26 cellular contexts compared by ENCODE assay signal in genomic region chr2:385061-385460, GRCh38.
DNase-seq lines count a peak whose midpoint lies in the region; ATAC-seq and TF ChIP-seq lines count a peak whose summit lies in the region.
"Had no signal": no experiment of that assay in that cellular context is flagged by ENCODE, and none has a peak within 500 bp of the region (broad histone marks: within the 10 kb centered on the region; RNA-seq: fewer than 3 reads in every experiment).

No MANE protein-coding gene starts in this region.

- no peak overlapping the region for H2BK20ac ChIP-seq in IMR-90 (ENCODE audit: low read depth, low read length)

- no peak overlapping the region for H4K8ac ChIP-seq in IMR-90 (ENCODE audit: low read depth in 2 of 2, low read length in 2 of 2)

- peaks cover 21% of the 10 kb centered on the region for H3K4me1 Mint-ChIP-seq in neural crest cell
- no peaks in the 10 kb centered on the region for H3K4me1 Mint-ChIP-seq in activated CD8-positive, alpha-beta memory T cell treated with anti-CD3 and anti-CD28 coated beads, Interleukin-2, amount 10 ng/mL, durations not matched to agents 7 days and 5 days
- H3K4me1 Mint-ChIP-seq: CD14-positive monocyte; CD4-positive, alpha-beta memory T cell; CD4-positive, CD25-positive, alpha-beta regulatory T cell; CD8-positive, alpha-beta memory T cell had no signal

- H4K20me1 ChIP-seq in IMR-90 (ENCODE audit: insufficient read depth, low read length): no peaks in the 10 kb centered on the region
- H4K20me1 ChIP-seq: BLaER1 had no signal

- H2AK5ac ChIP-seq in IMR-90 (ENCODE audit: low read depth, low read length): no peak overlapping the region

- H2AK9ac ChIP-seq in IMR-90 (replicated peaks; ENCODE audit: low read depth, low read length, poor library complexity): no peak overlapping the region

- H3K9ac ChIP-seq in IMR-90 (ENCODE audit: low read depth, low read length): no peak overlapping the region
- H3K9ac ChIP-seq: BLaER1 had no signal

- CTCF ChIA-PET in IMR-90 (lab: Yijun Ruan, JAX): interaction anchor here (0.6 kb wide), 1 partner anchor 21 kb away, joined by 6 read pairs; no protein-coding TSS in a partner anchor
- CTCF ChIA-PET in activated CD8-positive, alpha-beta memory T cell treated with anti-CD3 and anti-CD28 coated beads, Interleukin-2, amount 10 ng/mL, durations not matched to agents 7 days and 5 days (lab: Charles Lee): no interaction called here

- peak overlapping the region; percentile 35 for H3K27ac Mint-ChIP-seq in neural crest cell (ENCODE audit: unreplicated experiment)
- H3K27ac Mint-ChIP-seq in activated CD8-positive, alpha-beta memory T cell treated with anti-CD3 and anti-CD28 coated beads, Interleukin-2, amount 10 ng/mL, durations not matched to agents 7 days and 5 days: no peak overlapping the region
- H3K27ac Mint-ChIP-seq: CD14-positive monocyte; CD4-positive, CD25-positive, alpha-beta regulatory T cell had no signal

- no peak overlapping the region for H3K56ac ChIP-seq in IMR-90 (ENCODE audit: extremely low read depth, insufficient read depth, low read length)

- TF ChIP-seq EP300 in esophagus muscularis mucosa (IDR thresholded peaks at IDR 0.05): no peak
- no peak for TF ChIP-seq EP300 in ovary (IDR thresholded peaks at IDR 0.05)

- ATAC-seq in IMR-90 (ENCODE audit: low read depth) (no peak), GM21360 (IDR thresholded peaks at IDR 0.05; ENCODE audit: unreplicated experiment) (no peak)
- ATAC-seq in activated CD8-positive, alpha-beta memory T cell treated with anti-CD3 and anti-CD28 coated beads, Interleukin-2, amount 10 ng/mL, durations not matched to agents 7 days and 5 days: no peak
- ATAC-seq: GM12878 had no signal

- H2AFZ ChIP-seq in IMR-90 (replicated peaks; ENCODE audit: low read length, poor library complexity): peak overlapping the region; percentile 51

- H3K27ac ChIP-seq in IMR-90 (ENCODE audit: insufficient read depth, low read length): no peak overlapping the region
- H3K27ac ChIP-seq in esophagus muscularis mucosa (replicated peaks in 1 of 4): no peak overlapping the region
- H3K27ac ChIP-seq in ovary: no peak overlapping the region
- H3K27ac ChIP-seq: BLaER1 had no signal

- H3K36me3 Mint-ChIP-seq in neural crest cell (ENCODE audit: low read depth): no peaks in the 10 kb centered on the region
- no peaks in the 10 kb centered on the region for H3K36me3 Mint-ChIP-seq in activated CD8-positive, alpha-beta memory T cell treated with anti-CD3 and anti-CD28 coated beads, Interleukin-2, amount 10 ng/mL, durations not matched to agents 7 days and 5 days
- H3K36me3 Mint-ChIP-seq: CD14-positive monocyte; CD4-positive, alpha-beta memory T cell; CD4-positive, CD25-positive, alpha-beta regulatory T cell; CD8-positive, alpha-beta memory T cell had no signal

- dilution Hi-C loops in IMR-90 (cut with HindIII; ENCODE audit: low sequenced_read_pairs, unreplicated experiment): no loop called here

- no TSS peak for BruUV-seq in IMR-90 (replicated peaks; lab: Mats Ljungman, UMichigan)

- no peak overlapping the region for H3K4me3 Mint-ChIP-seq in neural crest cell
- H3K4me3 Mint-ChIP-seq in activated CD8-positive, alpha-beta memory T cell treated with anti-CD3 and anti-CD28 coated beads, Interleukin-2, amount 10 ng/mL, durations not matched to agents 7 days and 5 days: no peak overlapping the region
- H3K4me3 Mint-ChIP-seq: CD14-positive monocyte; CD4-positive, alpha-beta memory T cell; CD4-positive, CD25-positive, alpha-beta regulatory T cell; CD8-positive, alpha-beta memory T cell had no signal

- H3K9me3 ChIP-seq in IMR-90 (ENCODE audit: control insufficient read depth, insufficient read depth, low read length) (peaks cover 35% of the 10 kb centered on the region), esophagus muscularis mucosa (no peaks in the 10 kb centered on the region), ovary (no peaks in the 10 kb centered on the region)
- H3K9me3 ChIP-seq: BE2C, BLaER1 had no signal

- no peak overlapping the region for H3K14ac ChIP-seq in IMR-90 (replicated peaks; ENCODE audit: low read depth, low read length)

- TF ChIP-seq RAD21 in IMR-90 (IDR thresholded peaks at IDR 0.05; ENCODE audit: low read length): no peak

- H3K18ac ChIP-seq in IMR-90 (ENCODE audit: low read depth, low read length): no peak overlapping the region

- TF ChIP-seq POLR2A in IMR-90 (IDR thresholded peaks at IDR 0.05; ENCODE audit: low read depth, low read length) (no peak), esophagus muscularis mucosa (IDR thresholded peaks at IDR 0.05; ENCODE audit: low read depth) (no peak), ovary (IDR thresholded peaks at IDR 0.05) (no peak)

- no peak overlapping the region for H3K23ac ChIP-seq in IMR-90 (ENCODE audit: low read depth, low read length)

- no peak overlapping the region for H2BK5ac ChIP-seq in IMR-90 (ENCODE audit: low read depth, low read length, poor library complexity, severe bottlenecking)

- WGBS in IMR-90 (ENCODE audit: extremely low coverage in 2 of 2, insufficient read length in 1 of 2), 2 experiments: no CpG with 5 or more reads among the region's 9 CpGs
- WGBS in esophagus muscularis mucosa: 91% methylated on average over 7 of the region's 9 CpGs
- 85 to 93% (median 87%) methylated on average over 9 of the region's 9 CpGs for WGBS in ovary, 3 donors

- H4K91ac ChIP-seq in IMR-90 (ENCODE audit: insufficient read depth, low read depth, low read length): no peak overlapping the region

- intact Hi-C loops in IMR-90 (cut with micrococcal nuclease) (no loop called here), esophagus muscularis mucosa (cut with DNase I) (no loop called here), ovary (cut with DNase I) (no loop called here)

- no peaks in the 10 kb centered on the region for H3K9me3 Mint-ChIP-seq in neural crest cell
- peaks cover 4% of the 10 kb centered on the region for H3K9me3 Mint-ChIP-seq in activated CD8-positive, alpha-beta memory T cell treated with anti-CD3 and anti-CD28 coated beads, Interleukin-2, amount 10 ng/mL, durations not matched to agents 7 days and 5 days (ENCODE audit: low read depth)
- H3K9me3 Mint-ChIP-seq: CD8-positive, alpha-beta memory T cell had no signal

- no peak overlapping the region for H4K5ac ChIP-seq in IMR-90 (ENCODE audit: low read depth, low read length)

- DNase-seq in IMR-90: no peak
- peak; percentile 14 for DNase-seq in RPMI8226
- peak; percentile 68 for DNase-seq in esophagus muscularis mucosa (ENCODE audit: extremely low spot score)
- DNase-seq in neural crest cell (ENCODE audit: low read depth, low spot score): no peak
- no peak for DNase-seq in activated CD8-positive, alpha-beta memory T cell treated with anti-CD3 and anti-CD28 coated beads, Interleukin-2, amount 10 ng/mL, durations not matched to agents 7 days and 5 days
- DNase-seq in ovary: no peak
- no peak for DNase-seq in amygdala (lab: John Stamatoyannopoulos, UW)
- DNase-seq: 8988T; ACHN; BE2C; C1 segment of cervical spinal cord; CD4-positive, alpha-beta memory T cell; CD4-positive, CD25-positive, alpha-beta regulatory T cell; CD8-positive, alpha-beta memory T cell; COR-L47; DMS 273 treated with DMSO at 0.1 percent for 48 hours; DMS153; DMS53; DMS79; DND-41; EL; GDM1 had no signal

- TF ChIP-seq CTCF in IMR-90 (conservative IDR thresholded peaks at IDR 0.05; ENCODE audit: low read depth, low read length) (no peak), esophagus muscularis mucosa (IDR thresholded peaks at IDR 0.05) (no peak), neural crest cell (conservative IDR thresholded peaks at IDR 0.05) (no peak), ovary (IDR thresholded peaks at IDR 0.05) (no peak)

- peaks cover 2% of the 10 kb centered on the region for H3K27me3 Mint-ChIP-seq in neural crest cell (ENCODE audit: low read depth)
- no peaks in the 10 kb centered on the region for H3K27me3 Mint-ChIP-seq in activated CD8-positive, alpha-beta memory T cell treated with anti-CD3 and anti-CD28 coated beads, Interleukin-2, amount 10 ng/mL, durations not matched to agents 7 days and 5 days
- H3K27me3 Mint-ChIP-seq: CD4-positive, CD25-positive, alpha-beta regulatory T cell had no signal

- no peaks in the 10 kb centered on the region for H3K79me1 ChIP-seq in IMR-90 (ENCODE audit: low read depth in 1 of 2, low read length in 2 of 2)

- H3K27me3 ChIP-seq in IMR-90 (ENCODE audit: control insufficient read depth, insufficient read depth, low read length) (no peaks in the 10 kb centered on the region), esophagus muscularis mucosa (peaks cover 0 to 10% (median 0%) of the 10 kb centered on the region in 4 donors), ovary (no peaks in the 10 kb centered on the region)
- H3K27me3 ChIP-seq: BE2C, BLaER1 had no signal

- H3K4me2 ChIP-seq in IMR-90 (ENCODE audit: low read depth, low read length): no peak overlapping the region

- H3K36me3 ChIP-seq in IMR-90 (ENCODE audit: control insufficient read depth, insufficient read depth, low read length): no peaks in the 10 kb centered on the region
- H3K36me3 ChIP-seq in esophagus muscularis mucosa: no peaks in the 10 kb centered on the region
- H3K36me3 ChIP-seq in ovary: no peaks in the 10 kb centered on the region
- H3K36me3 ChIP-seq: BE2C, BLaER1 had no signal

- no peaks in the 10 kb centered on the region for H3K4me1 ChIP-seq in IMR-90 (ENCODE audit: control insufficient read depth, insufficient read depth, low read length)
- no peaks in the 10 kb centered on the region for H3K4me1 ChIP-seq in esophagus muscularis mucosa
- no peaks in the 10 kb centered on the region for H3K4me1 ChIP-seq in ovary (ENCODE audit: insufficient read depth)
- H3K4me1 ChIP-seq: BE2C had no signal

- H3K9me1 ChIP-seq in IMR-90 (ENCODE audit: insufficient read depth, low read length): no peaks in the 10 kb centered on the region

- H2BK120ac ChIP-seq in IMR-90 (ENCODE audit: low read depth, low read length): no peak overlapping the region

- no peak overlapping the region for H3K4me3 ChIP-seq in IMR-90 (ENCODE audit: insufficient read depth, low read depth, low read length)
- H3K4me3 ChIP-seq in esophagus muscularis mucosa: no peak overlapping the region
- no peak overlapping the region for H3K4me3 ChIP-seq in ovary
- H3K4me3 ChIP-seq: BLaER1, GM12878 had no signal

- in situ Hi-C loops in IMR-90 (cut with MboI; ENCODE audit: low sequenced_read_pairs): no loop called here

- H3K4ac ChIP-seq in IMR-90 (ENCODE audit: low read depth, low read length): no peak overlapping the region

- POLR2A ChIA-PET in IMR-90 (lab: Charles Lee; ENCODE audit: unreplicated experiment): no interaction called here

- no peak overlapping the region for H2BK15ac ChIP-seq in IMR-90 (ENCODE audit: low read depth, low read length)

TF ChIP-seq in IMR-90, 13 proteins besides CTCF, POLR2A, EP300 and RAD21 (continues in another document):
- TF ChIP-seq MXI1 (IDR thresholded peaks at IDR 0.05; ENCODE audit: borderline replicate concordance, low read depth, low read length) (no peak), FOS (IDR thresholded peaks at IDR 0.05; ENCODE audit: low read depth, low read length) (no peak), BHLHE40 (IDR thresholded peaks at IDR 0.05; ENCODE audit: low read depth, low read length) (no peak), MAFK (IDR thresholded peaks at IDR 0.05; ENCODE audit: low read depth, low read length) (no peak), MAZ (IDR thresholded peaks at IDR 0.05; ENCODE audit: borderline replicate concordance, low read depth, low read length) (no peak), SMC3 (IDR thresholded peaks at IDR 0.05; ENCODE audit: low read depth, low read length) (no peak)

Comparison
In these comparisons a context has a peak if more than half of its experiments do, and no peak if none do; other contexts are left out.
1. DNase-seq: peak in RPMI8226 (single experiment) and esophagus muscularis mucosa (single experiment); none in IMR-90 (single experiment), neural crest cell (single experiment), activated CD8-positive, alpha-beta memory T cell treated with anti-CD3 and anti-CD28 coated beads, Interleukin-2, amount 10 ng/mL, durations not matched to agents 7 days and 5 days (single experiment), ovary (0 of 5) and amygdala (0 of 56).